In the genomic region with DNA sequence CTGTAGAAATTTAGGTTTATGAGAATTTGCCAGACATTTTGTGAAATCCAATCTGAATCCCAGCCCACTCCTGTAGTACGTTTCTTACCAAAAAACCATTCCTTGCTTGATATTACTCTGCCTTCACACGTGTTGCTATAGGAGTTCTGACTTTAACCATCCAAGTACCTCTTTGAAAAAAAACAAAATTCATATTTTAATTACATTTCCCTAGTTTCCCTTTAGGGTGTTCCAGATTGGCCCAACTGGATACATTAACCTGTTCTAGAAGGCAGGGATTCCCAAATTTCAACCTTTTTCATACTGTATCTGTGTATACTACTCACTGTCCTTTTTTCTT, we compare ENCODE assay signal across 7 cellular contexts. TPM values are rescaled to one million over a fixed set of nuclear protein-coding genes. Genes with fewer than 3 reads are reported as not detected.
DNase-seq lines count a peak whose midpoint lies in the region; ATAC-seq and TF ChIP-seq lines count a peak whose summit lies in the region.

No MANE protein-coding gene starts in this region.

- ATAC-seq in HG02588 (IDR thresholded peaks at IDR 0.05; ENCODE audit: unreplicated experiment), result no peak
- ATAC-seq in GM19463 (IDR thresholded peaks at IDR 0.05; ENCODE audit: unreplicated experiment), result no peak
- ATAC-seq in GM21576 (IDR thresholded peaks at IDR 0.05; ENCODE audit: unreplicated experiment), result no peak

- H3K36me3 ChIP-seq in HUES48 (ENCODE audit: control insufficient read depth, insufficient read depth, low read length) (no peaks in the 10 kb centered on the region), iPS-20b (ENCODE audit: insufficient read depth, low read depth, low read length) (no peaks in the 10 kb centered on the region), stomach (no peaks in the 10 kb centered on the region)

- no peaks in the 10 kb centered on the region for H3K9me3 ChIP-seq in HUES48 (ENCODE audit: control insufficient read depth, insufficient read depth, low read length)
- H3K9me3 ChIP-seq in iPS-20b (ENCODE audit: insufficient read depth, low read depth, low read length), result no peaks in the 10 kb centered on the region
- H3K9me3 ChIP-seq in stomach, result peaks cover 0 to 3% (median 0%) of the 10 kb centered on the region in 4 donors

- TF ChIP-seq POLR2A in stomach (IDR thresholded peaks at IDR 0.05), result no peak

- H3K36me3 Mint-ChIP-seq in activated T-helper 2 cell treated with anti-CD3 and anti-CD28 coated beads, Interferon-gamma antibody, Interleukin-2, Interleukin-4, amounts not matched to agents 10 μg/mL and 5 μg/mL and 100 μg/mL, durations not matched to agents 14 hours and 24 hours and 36 hours (ENCODE audit: low read depth), result peaks cover 16% of the 10 kb centered on the region

- peak overlapping the region; percentile 89 for H3K9ac ChIP-seq in HUES48 (ENCODE audit: low read depth, low read length)
- H3K9ac ChIP-seq in iPS-20b (ENCODE audit: low read depth, low read length), result peak overlapping the region; percentile 81

- peak overlapping the region; percentile 95 for H3K4me3 Mint-ChIP-seq in activated T-helper 2 cell treated with anti-CD3 and anti-CD28 coated beads, Interferon-gamma antibody, Interleukin-2, Interleukin-4, amounts not matched to agents 10 μg/mL and 5 μg/mL and 100 μg/mL, durations not matched to agents 14 hours and 24 hours and 36 hours (ENCODE audit: low read depth)

- no peaks in the 10 kb centered on the region for H3K27me3 Mint-ChIP-seq in activated T-helper 2 cell treated with anti-CD3 and anti-CD28 coated beads, Interferon-gamma antibody, Interleukin-2, Interleukin-4, amounts not matched to agents 10 μg/mL and 5 μg/mL and 100 μg/mL, durations not matched to agents 14 hours and 24 hours and 36 hours (ENCODE audit: low read depth)

- TF ChIP-seq EP300 in stomach (IDR thresholded peaks at IDR 0.05), result no peak

- peaks cover 37% of the 10 kb centered on the region for H3K4me1 ChIP-seq in HUES48 (ENCODE audit: control insufficient read depth, insufficient read depth, low read length)
- H3K4me1 ChIP-seq in iPS-20b (ENCODE audit: insufficient read depth, low read length), result peaks cover 31% of the 10 kb centered on the region; the same call in 1 of the 2 replicates
- H3K4me1 ChIP-seq in stomach, result peaks cover 5 to 61% (median 37%) of the 10 kb centered on the region in 4 donors

- H3K27ac Mint-ChIP-seq in activated T-helper 2 cell treated with anti-CD3 and anti-CD28 coated beads, Interferon-gamma antibody, Interleukin-2, Interleukin-4, amounts not matched to agents 10 μg/mL and 5 μg/mL and 100 μg/mL, durations not matched to agents 14 hours and 24 hours and 36 hours, result peak overlapping the region; percentile 92

- WGBS in stomach, 5 donors, result 4 to 11% (median 7%) methylated on average over 2 of the region's 2 CpGs

- intact Hi-C loops in activated T-helper 2 cell treated with anti-CD3 and anti-CD28 coated beads, Interferon-gamma antibody, Interleukin-2, Interleukin-4, amounts not matched to agents 10 μg/mL and 5 μg/mL and 100 μg/mL, durations not matched to agents 14 hours and 24 hours and 36 hours (cut with micrococcal nuclease), result loop anchor here (2.0 to 5.0 kb wide), 4 partner anchors 34 to 676 kb away; no protein-coding TSS in a partner anchor
- intact Hi-C loops in stomach (cut with DNase I; ENCODE audit: low total_unique reads), result no loop called here

- H3K27me3 ChIP-seq in HUES48 (ENCODE audit: control insufficient read depth, insufficient read depth, low read length) (no peaks in the 10 kb centered on the region), iPS-20b (ENCODE audit: insufficient read depth, low read length) (no peaks in the 10 kb centered on the region), stomach (no peaks in the 10 kb centered on the region)

- peaks cover 35% of the 10 kb centered on the region for H3K4me1 Mint-ChIP-seq in activated T-helper 2 cell treated with anti-CD3 and anti-CD28 coated beads, Interferon-gamma antibody, Interleukin-2, Interleukin-4, amounts not matched to agents 10 μg/mL and 5 μg/mL and 100 μg/mL, durations not matched to agents 14 hours and 24 hours and 36 hours (ENCODE audit: low read depth)

- peaks cover 17% of the 10 kb centered on the region for H3K9me3 Mint-ChIP-seq in activated T-helper 2 cell treated with anti-CD3 and anti-CD28 coated beads, Interferon-gamma antibody, Interleukin-2, Interleukin-4, amounts not matched to agents 10 μg/mL and 5 μg/mL and 100 μg/mL, durations not matched to agents 14 hours and 24 hours and 36 hours

- no peak for DNase-seq in activated T-helper 2 cell treated with anti-CD3 and anti-CD28 coated beads, Interferon-gamma antibody, Interleukin-2, Interleukin-4, amounts not matched to agents 10 μg/mL and 5 μg/mL and 100 μg/mL, durations not matched to agents 14 hours and 24 hours and 36 hours (ENCODE audit: low spot score)
- DNase-seq in stomach, result no peak

- peak overlapping the region; percentile 89 for H3K4me3 ChIP-seq in HUES48 (ENCODE audit: low read depth, low read length)
- H3K4me3 ChIP-seq in iPS-20b (ENCODE audit: low read length), result peak overlapping the region; percentile 77
- H3K4me3 ChIP-seq in stomach, result peak overlapping the region; percentile 63 to 93 (median 82)

- TF ChIP-seq CTCF in stomach (IDR thresholded peaks at IDR 0.05), result no peak

- peak overlapping the region; percentile 97 for H3K27ac ChIP-seq in HUES48 (ENCODE audit: low read depth, low read length)
- peak overlapping the region; percentile 52 for H3K27ac ChIP-seq in iPS-20b (ENCODE audit: low read length)
- peak overlapping the region in 4 of 5 donors; percentile 97 to 100 (median 99) for H3K27ac ChIP-seq in stomach

RNA-seq across cellular contexts. Expression of gene PJA2, which starts 1.4 kb away (rescaled TPM):
- total RNA-seq in activated T-helper 2 cell treated with anti-CD3 and anti-CD28 coated beads, Interferon-gamma antibody, Interleukin-2, Interleukin-4, amounts not matched to agents 10 μg/mL and 5 μg/mL and 100 μg/mL, durations not matched to agents 14 hours and 24 hours and 36 hours, result 52.2 and 52.9 TPM in 2 replicates
- total RNA-seq in stomach, result 100 to 1,000 TPM in 2 of 5 donors, 10 to 100 TPM in 3; 28.1 to 161 (median 44.3) TPM
- polyA plus RNA-seq in stomach, result 10 to 100 TPM; 19.9 to 31.5 (median 22.7) TPM
